8 cellular contexts compared by ENCODE assay signal in genomic region chr2:231714639-231715498, GRCh38. TPM values are rescaled to one million over a fixed set of nuclear protein-coding genes. Genes with fewer than 3 reads are reported as not detected.
DNase-seq lines count a peak whose midpoint lies in the region; ATAC-seq and TF ChIP-seq lines count a peak whose summit lies in the region.

No MANE protein-coding gene starts in this region.

- H3K23ac ChIP-seq in H9 (ENCODE audit: insufficient read length, low read depth, low read length) = no peak overlapping the region

- H3K4me3 Mint-ChIP-seq in H9 (peak overlapping the region; percentile 10 to 75; a peak in 3 of 5 replicates), endothelial cell (ENCODE audit: unreplicated experiment) (no peak overlapping the region)
- no peak overlapping the region for H3K4me3 Mint-ChIP-seq in activated CD8-positive, alpha-beta T cell treated with anti-CD3 and anti-CD28 coated beads, Interleukin-2, amount 10 ng/mL, durations not matched to agents 7 days and 5 days

- no peak overlapping the region for H4K5ac ChIP-seq in H9 (ENCODE audit: insufficient read length, low read depth, low read length)

- H3K27me3 Mint-ChIP-seq in H9 (ENCODE audit: low read depth) (peaks cover 13% of the 10 kb centered on the region), endothelial cell (ENCODE audit: unreplicated experiment) (peaks cover 20% of the 10 kb centered on the region)
- H3K27me3 Mint-ChIP-seq in activated CD8-positive, alpha-beta T cell treated with anti-CD3 and anti-CD28 coated beads, Interleukin-2, amount 10 ng/mL, durations not matched to agents 7 days and 5 days (ENCODE audit: low read depth) = peaks cover 1% of the 10 kb centered on the region

- peak overlapping the region in 2 of 3 experiments; percentile 95 to 97; a peak in 5 of 7 replicates for H3K27ac Mint-ChIP-seq in H9
- H3K27ac Mint-ChIP-seq in activated CD8-positive, alpha-beta T cell treated with anti-CD3 and anti-CD28 coated beads, Interleukin-2, amount 10 ng/mL, durations not matched to agents 7 days and 5 days = peak overlapping the region; percentile 62
- H3K27ac Mint-ChIP-seq in endothelial cell (ENCODE audit: unreplicated experiment) = no peak overlapping the region

- no peak overlapping the region for H2BK20ac ChIP-seq in H9 (ENCODE audit: low read depth, low read length, poor library complexity, severe bottlenecking)

- H3K4me1 ChIP-seq in BLaER1 treated with 17β-estradiol and CSF1 and Interleukin-3, amounts not matched to agents 10 nM and 100 nM = peaks cover 64 to 77% (median 75%) of the 10 kb centered on the region in 10 experiments
- no peaks in the 10 kb centered on the region for H3K4me1 ChIP-seq in H9 (ENCODE audit: insufficient read depth, low read length)

- H2AK5ac ChIP-seq in H9 (ENCODE audit: insufficient read length, low read length) = no peak overlapping the region

- TF ChIP-seq CTCF in H9 (conservative IDR thresholded peaks at IDR 0.05) (peak; percentile 94), endothelial cell (IDR thresholded peaks at IDR 0.05; ENCODE audit: unreplicated experiment) (peak; percentile 94)

- H3K36me3 Mint-ChIP-seq in H9 (ENCODE audit: insufficient read depth in 1 of 3, low read depth in 3 of 3) = peaks cover 25 to 43% (median 34%) of the 10 kb centered on the region in 3 experiments
- peaks cover 37% of the 10 kb centered on the region for H3K36me3 Mint-ChIP-seq in activated CD8-positive, alpha-beta T cell treated with anti-CD3 and anti-CD28 coated beads, Interleukin-2, amount 10 ng/mL, durations not matched to agents 7 days and 5 days (ENCODE audit: low read depth)
- H3K36me3 Mint-ChIP-seq in endothelial cell (ENCODE audit: low read depth, unreplicated experiment) = peaks cover 25% of the 10 kb centered on the region

- no peak overlapping the region for H4K8ac ChIP-seq in H9 (replicated peaks; ENCODE audit: insufficient read length, low read depth, low read length)

- peak; percentile 93 for DNase-seq in H9
- DNase-seq in NCI-H69 (lab: John Stamatoyannopoulos, UW) = peak; percentile 79
- DNase-seq in activated CD8-positive, alpha-beta T cell treated with anti-CD3 and anti-CD28 coated beads, Interleukin-2, amount 10 ng/mL, durations not matched to agents 7 days and 5 days = peak; percentile 85
- peak; percentile 81 for DNase-seq in endothelial cell (ENCODE audit: low spot score)
- DNase-seq in myocyte (ENCODE audit: low read depth) = peak; percentile 76
- DNase-seq in stimulated activated naive CD4-positive, alpha-beta T cell treated with Interleukin-2 at 50 U/mL for 16 hours (lab: John Stamatoyannopoulos, UW) = peak; percentile 73

- no peak overlapping the region for H2BK5ac ChIP-seq in H9 (ENCODE audit: insufficient read length, low read length)

- no peak overlapping the region for H2BK12ac ChIP-seq in H9 (ENCODE audit: insufficient read length, low read depth, low read length)

- H3K4ac ChIP-seq in H9 (ENCODE audit: low read depth, low read length) = no peak overlapping the region

- H3K4me1 Mint-ChIP-seq in H9 (peaks cover 39 to 43% of the 10 kb centered on the region in 2 experiments), endothelial cell (ENCODE audit: unreplicated experiment) (peaks cover 28% of the 10 kb centered on the region)
- H3K4me1 Mint-ChIP-seq in activated CD8-positive, alpha-beta T cell treated with anti-CD3 and anti-CD28 coated beads, Interleukin-2, amount 10 ng/mL, durations not matched to agents 7 days and 5 days (ENCODE audit: low read depth) = peaks cover 35% of the 10 kb centered on the region

- WGBS in H9 (ENCODE audit: extremely low coverage, insufficient read length, low lambda C conversion rate) = no CpG with 5 or more reads among the region's 17 CpGs

- H3K79me1 ChIP-seq in H9 (ENCODE audit: insufficient read depth, low read depth, low read length, poor library complexity, severe bottlenecking) = no peaks in the 10 kb centered on the region

- no peaks in the 10 kb centered on the region for H3K27me3 ChIP-seq in BLaER1 treated with 17β-estradiol and CSF1 and Interleukin-3, amounts not matched to agents 10 nM and 100 nM
- H3K27me3 ChIP-seq in H9 (ENCODE audit: insufficient read depth, low read length) = no peaks in the 10 kb centered on the region

- peaks cover 7% of the 10 kb centered on the region for H3K23me2 ChIP-seq in H9 (ENCODE audit: insufficient read length, low read depth, low read length, poor library complexity, severe bottlenecking)

- H3K9me3 Mint-ChIP-seq in H9 = peaks cover under 1 to 3% of the 10 kb centered on the region in 2 experiments; a peak in 3 of 5 replicates
- no peaks in the 10 kb centered on the region for H3K9me3 Mint-ChIP-seq in activated CD8-positive, alpha-beta T cell treated with anti-CD3 and anti-CD28 coated beads, Interleukin-2, amount 10 ng/mL, durations not matched to agents 7 days and 5 days (ENCODE audit: insufficient read depth)
- H3K9me3 Mint-ChIP-seq in endothelial cell (ENCODE audit: unreplicated experiment) = no peaks in the 10 kb centered on the region

- CTCF ChIA-PET in activated CD8-positive, alpha-beta T cell treated with anti-CD3 and anti-CD28 coated beads, Interleukin-2, amount 10 ng/mL, durations not matched to agents 7 days and 5 days (lab: Charles Lee) = interaction anchor here (0.6 to 9.6 kb wide), 40 partner anchors 10 to 1206 kb away, joined by 3 to 648 read pairs (median 6); partner anchors contain the start of genes COPS7B and PDE6D

- H3K18ac ChIP-seq in H9 (ENCODE audit: insufficient read length, low read depth, low read length) = peak overlapping the region; percentile 9

- H2BK15ac ChIP-seq in H9 (ENCODE audit: low read depth, low read length) = no peak overlapping the region

- H3K9me3 ChIP-seq in BLaER1 treated with 17β-estradiol and CSF1 and Interleukin-3, amounts not matched to agents 10 nM and 100 nM (replicated peaks in 1 of 11) = peaks cover 0 to 10% (median 0%) of the 10 kb centered on the region in 11 experiments; a peak in 9 of 22 replicates
- H3K9me3 ChIP-seq in H9 (ENCODE audit: control insufficient read depth, low read depth, low read length) = no peaks in the 10 kb centered on the region

- H3T11ph ChIP-seq in H9 (ENCODE audit: low read length) = no peak overlapping the region

- no peak overlapping the region for H3K56ac ChIP-seq in H9 (ENCODE audit: insufficient read length, low read depth, low read length)

- peaks cover 26% of the 10 kb centered on the region; the same call in 1 of the 2 replicates for H3K79me2 ChIP-seq in H9 (ENCODE audit: insufficient read depth, low read length)

- POLR2A ChIA-PET in activated CD8-positive, alpha-beta T cell treated with anti-CD3 and anti-CD28 coated beads, Interleukin-2, amount 10 ng/mL, durations not matched to agents 7 days and 5 days (lab: Charles Lee) = interaction anchor here (0.6 to 6.6 kb wide), 8 partner anchors 8 to 102 kb away, joined by 3 to 75 read pairs (median 7); no protein-coding TSS in a partner anchor

- ATAC-seq in activated CD8-positive, alpha-beta T cell treated with anti-CD3 and anti-CD28 coated beads, Interleukin-2, amount 10 ng/mL, durations not matched to agents 7 days and 5 days = peak; percentile 19
- no peak for ATAC-seq in HG03025 (IDR thresholded peaks at IDR 0.05; ENCODE audit: low FRiP score, unreplicated experiment)

- H4K91ac ChIP-seq in H9 (ENCODE audit: insufficient read length, low read depth, low read length) = no peak overlapping the region

- H2AFZ ChIP-seq in H9 (ENCODE audit: low read length) = no peak overlapping the region

- no peak overlapping the region for H2BK120ac ChIP-seq in H9 (ENCODE audit: low read depth, low read length, poor library complexity, severe bottlenecking)

- peaks cover 20 to 57% (median 44%) of the 10 kb centered on the region in 11 experiments for H3K36me3 ChIP-seq in BLaER1 treated with 17β-estradiol and CSF1 and Interleukin-3, amounts not matched to agents 10 nM and 100 nM

- H3K14ac ChIP-seq in H9 (ENCODE audit: insufficient read depth, low read length) = no peak overlapping the region; the same call in 1 of the 2 replicates

- peak overlapping the region; percentile 4 to 95 (median 59); a peak in 19 of 22 replicates for H3K27ac ChIP-seq in BLaER1 treated with 17β-estradiol and CSF1 and Interleukin-3, amounts not matched to agents 10 nM and 100 nM
- H3K27ac ChIP-seq in H9 (ENCODE audit: insufficient read length, low read depth, low read length) = peak overlapping the region; percentile 10

- H3K4me2 ChIP-seq in BLaER1 treated with 17β-estradiol and CSF1 and Interleukin-3, amounts not matched to agents 10 nM and 100 nM = peak overlapping the region; percentile 56 to 80 (median 69); a peak in 20 of 22 replicates
- H3K4me2 ChIP-seq in H9 (ENCODE audit: insufficient read depth, insufficient read length, low read length) = no peak overlapping the region

- H3K4me3 ChIP-seq in BLaER1 treated with 17β-estradiol and CSF1 and Interleukin-3, amounts not matched to agents 10 nM and 100 nM = no peak overlapping the region

- peaks cover 41 to 73% (median 64%) of the 10 kb centered on the region in 11 experiments for H4K20me1 ChIP-seq in BLaER1 treated with 17β-estradiol and CSF1 and Interleukin-3, amounts not matched to agents 10 nM and 100 nM
- no peaks in the 10 kb centered on the region for H4K20me1 ChIP-seq in H9 (ENCODE audit: control insufficient read depth, insufficient read depth, insufficient read length)

- H3K9ac ChIP-seq in BLaER1 treated with 17β-estradiol and CSF1 and Interleukin-3, amounts not matched to agents 10 nM and 100 nM = peak overlapping the region; percentile 22 to 73 (median 58); a peak in 18 of 22 replicates
- no peak overlapping the region for H3K9ac ChIP-seq in H9 (ENCODE audit: extremely low read depth, insufficient read length, low read length)

RNA-seq across cellular contexts. Expression of gene PTMA, which starts 6.5 kb away (rescaled TPM):
- total RNA-seq in H9 (2021) = 1,963 and 2,010 TPM in 2 replicates
- total RNA-seq in activated CD8-positive, alpha-beta T cell treated with anti-CD3 and anti-CD28 coated beads, Interleukin-2, amount 10 ng/mL, durations not matched to agents 7 days and 5 days = 1,000 to 10,000 TPM; 1,769 to 1,842 TPM
- total RNA-seq in endothelial cell (ENCODE audit: unreplicated experiment) = 592 TPM
- total RNA-seq in myocyte = 274 and 313 TPM in 2 replicates
- polyA plus RNA-seq in myocyte (2012) = 210 TPM

Comparison
In these comparisons a context has a peak if more than half of its experiments do, and no peak if none do; other contexts are left out.
1. H3K4me3 Mint-ChIP-seq: peak in H9 (2 of 2); none in activated CD8-positive, alpha-beta T cell treated with anti-CD3 and anti-CD28 coated beads, Interleukin-2, amount 10 ng/mL, durations not matched to agents 7 days and 5 days (single experiment) and endothelial cell (single experiment).
2. Peak in every context shown above with its lines, with median percentiles within 50 percentile points of each other: DNase-seq.